ENCODE assay signal across 21 cellular contexts in the genomic region with DNA sequence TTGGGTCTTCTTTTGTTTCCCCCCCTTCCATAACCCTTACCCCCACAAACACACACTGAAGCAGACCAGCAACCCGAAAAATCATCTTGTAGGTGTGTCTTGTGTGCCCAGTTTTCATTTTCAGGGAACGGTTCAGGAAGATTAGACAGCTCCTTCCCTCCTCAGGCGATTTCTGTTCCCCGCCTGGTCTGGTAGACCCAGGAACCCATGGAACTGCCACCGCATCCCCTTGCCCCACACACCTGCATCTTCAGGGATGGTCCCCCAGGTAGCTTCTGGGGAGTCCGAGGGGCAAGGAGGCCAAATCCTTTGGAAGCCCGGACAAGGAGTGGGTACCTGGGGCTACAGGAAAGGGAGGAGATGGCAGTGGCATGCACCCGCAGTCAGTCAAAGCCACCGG. TPM values are rescaled to one million over a fixed set of nuclear protein-coding genes. Genes with fewer than 3 reads are reported as not detected.
"Had no signal": no experiment of that assay in that cellular context is flagged by ENCODE, and none has a peak within 500 bp of the region (broad histone marks: within the 10 kb centered on the region; RNA-seq: fewer than 3 reads in every experiment).

No MANE protein-coding gene starts in this region.

- ATAC-seq: activated T-cell treated with anti-CD3 and anti-CD28 coated beads, Interleukin-2, amount 50 U/mL, for 72 hours; left ventricle myocardium superior had no signal

- H3K36me3 Mint-ChIP-seq: activated naive CD8-positive, alpha-beta T cell had no signal

- H3K27ac Mint-ChIP-seq: activated naive CD8-positive, alpha-beta T cell; activated T-cell treated with anti-CD3 and anti-CD28 coated beads, Interleukin-2, amount 50 U/mL, for 72 hours; naive thymus-derived CD8-positive, alpha-beta T cell had no signal

- H3K4me3 Mint-ChIP-seq: activated naive CD8-positive, alpha-beta T cell; activated T-cell treated with anti-CD3 and anti-CD28 coated beads, Interleukin-2, amount 50 U/mL, for 72 hours; central memory CD8-positive, alpha-beta T cell; naive thymus-derived CD8-positive, alpha-beta T cell had no signal

- H3K9me3 Mint-ChIP-seq: activated T-cell treated with anti-CD3 and anti-CD28 coated beads, Interleukin-2, amount 50 U/mL, for 72 hours; central memory CD8-positive, alpha-beta T cell had no signal

- DNase-seq: activated CD4-positive, alpha-beta T cell treated with anti-CD3 and anti-CD28 coated beads for 4 hours; activated CD4-positive, alpha-beta T cell treated with anti-CD3 and anti-CD28 coated beads, Interleukin-2, amount 50 U/mL, for 4 hours; activated effector memory CD4-positive, alpha-beta T cell treated with Interleukin-2 at 50 U/mL for 16 hours; activated naive CD4-positive, alpha-beta T cell treated with Interleukin-2 at 50 U/mL for 16 hours; activated T-cell treated with anti-CD3 and anti-CD28 coated beads for 4 hours; activated T-cell treated with anti-CD3 and anti-CD28 coated beads, Interleukin-2, amount 50 U/mL, for 72 hours; anterior cingulate cortex; dermis blood vessel endothelial cell; effector CD4-positive, alpha-beta T cell; left ventricle myocardium superior; mammary epithelial cell; midbrain; naive thymus-derived CD8-positive, alpha-beta T cell; spleen; stimulated activated naive CD4-positive, alpha-beta T cell; tibial artery had no signal

RNA-seq across cellular contexts. Expression of gene VAX2, which starts 5.1 kb away (rescaled TPM):
- total RNA-seq: activated T-cell treated with anti-CD3 and anti-CD28 coated beads, Interleukin-2, amount 50 U/mL, for 72 hours; bronchial epithelial cell; frontal cortex; left ventricle myocardium superior; naive thymus-derived CD8-positive, alpha-beta T cell; spleen; T-helper 1 cell treated with Interleukin-12 subunit alpha and Interleukin-12 subunit beta and Interleukin-4 antibody, amounts not matched to agents 30 ng/mL and 1 ng/mL, for 36 hours had no signal

RNA-seq across cellular contexts. Expression of gene ATP6V1B1, which starts 30.3 kb away (rescaled TPM):
- total RNA-seq: activated T-cell treated with anti-CD3 and anti-CD28 coated beads, Interleukin-2, amount 50 U/mL, for 72 hours; bronchial epithelial cell; dermis blood vessel endothelial cell; frontal cortex; left ventricle myocardium superior; naive thymus-derived CD8-positive, alpha-beta T cell; spleen; T-helper 1 cell treated with Interleukin-12 subunit alpha and Interleukin-12 subunit beta and Interleukin-4 antibody, amounts not matched to agents 30 ng/mL and 1 ng/mL, for 36 hours had no signal
